Comparison of ENCODE assay signal across 1 cellular context in genomic region chr9:136483589-136484152, GRCh38.
TF ChIP-seq lines count a peak whose summit lies in the region.

No MANE protein-coding gene starts in this region.

TF ChIP-seq in HEK293, 187 proteins besides CTCF, POLR2A, EP300 and RAD21 (continued from another document and continues in another):
- TF ChIP-seq ZNF221 (tag by site-specific recombination; IDR thresholded peaks at IDR 0.05; ENCODE audit: borderline replicate concordance) = no peak
- TF ChIP-seq MZF1 (tag by site-specific recombination; IDR thresholded peaks at IDR 0.05; ENCODE audit: borderline replicate concordance) = no peak
- TF ChIP-seq YY2 (tag by site-specific recombination; IDR thresholded peaks at IDR 0.05) = peak; percentile 68
- no peak for TF ChIP-seq ZNF10 (tag by site-specific recombination; IDR thresholded peaks at IDR 0.05)
- TF ChIP-seq, protein P1, sequence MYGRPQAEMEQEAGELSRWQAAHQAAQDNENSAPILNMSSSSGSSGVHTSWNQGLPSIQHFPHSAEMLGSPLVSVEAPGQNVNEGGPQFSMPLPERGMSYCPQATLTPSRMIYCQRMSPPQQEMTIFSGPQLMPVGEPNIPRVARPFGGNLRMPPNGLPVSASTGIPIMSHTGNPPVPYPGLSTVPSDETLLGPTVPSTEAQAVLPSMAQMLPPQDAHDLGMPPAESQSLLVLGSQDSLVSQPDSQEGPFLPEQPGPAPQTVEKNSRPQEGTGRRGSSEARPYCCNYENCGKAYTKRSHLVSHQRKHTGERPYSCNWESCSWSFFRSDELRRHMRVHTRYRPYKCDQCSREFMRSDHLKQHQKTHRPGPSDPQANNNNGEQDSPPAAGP (tag by site-specific recombination; IDR thresholded peaks at IDR 0.05) = 0 out of 2 replicates have a peak, but pooled peaks have one; percentile 41
- TF ChIP-seq SALL2 (tag by site-specific recombination; IDR thresholded peaks at IDR 0.05; ENCODE audit: borderline replicate concordance) = no peak
- no peak for TF ChIP-seq ZBTB44 (tag by site-specific recombination; IDR thresholded peaks at IDR 0.05)
- no peak for TF ChIP-seq ZNF747 (tag by site-specific recombination; IDR thresholded peaks at IDR 0.05)
- peak; percentile 95 for TF ChIP-seq ZNF335 (tag by site-specific recombination; conservative IDR thresholded peaks at IDR 0.05)
- no peak for TF ChIP-seq ZNF16 (tag by site-specific recombination; IDR thresholded peaks at IDR 0.05; ENCODE audit: low read depth)
- no peak for TF ChIP-seq ZNF791 (tag by site-specific recombination; IDR thresholded peaks at IDR 0.05)
- TF ChIP-seq ZNF175 (tag by site-specific recombination; IDR thresholded peaks at IDR 0.05) = no peak
- peak; percentile 93 for TF ChIP-seq KLF8 (tag by site-specific recombination; IDR thresholded peaks at IDR 0.05)
- no peak for TF ChIP-seq ZNF600 (tag by site-specific recombination; IDR thresholded peaks at IDR 0.05)
- no peak for TF ChIP-seq ZNF423 (tag by site-specific recombination; IDR thresholded peaks at IDR 0.05)
- no peak for TF ChIP-seq ZNF560 (tag by site-specific recombination; IDR thresholded peaks at IDR 0.05; ENCODE audit: borderline replicate concordance)
- TF ChIP-seq ZNF394 (tag by site-specific recombination; IDR thresholded peaks at IDR 0.05; ENCODE audit: borderline replicate concordance) = peak; percentile 68; the same call in 1 of the 2 replicates
- TF ChIP-seq ZBTB7A (tag by site-specific recombination; IDR thresholded peaks at IDR 0.05; ENCODE audit: low read depth) = no peak
- no peak; the same call in 1 of the 2 replicates for TF ChIP-seq ZNF2 (tag by site-specific recombination; IDR thresholded peaks at IDR 0.05)
- no peak for TF ChIP-seq ZNF473 (tag by site-specific recombination; IDR thresholded peaks at IDR 0.05)
- TF ChIP-seq TCF7L2 (IDR thresholded peaks at IDR 0.05; ENCODE audit: borderline replicate concordance, low read depth, low read length) = no peak
- no peak for TF ChIP-seq OSR2 (tag by site-specific recombination; IDR thresholded peaks at IDR 0.05)
- TF ChIP-seq ZNF274 (IDR thresholded peaks at IDR 0.05; ENCODE audit: low read length) = no peak
- TF ChIP-seq ZNF274 (tag by site-specific recombination; IDR thresholded peaks at IDR 0.05; ENCODE audit: borderline replicate concordance) = no peak
- TF ChIP-seq ZNF140 (tag by site-specific recombination; IDR thresholded peaks at IDR 0.05) = no peak
- TF ChIP-seq ZNF76 (tag by site-specific recombination; IDR thresholded peaks at IDR 0.05; ENCODE audit: borderline replicate concordance, low read depth) = no peak
- TF ChIP-seq GLI4 (tag by site-specific recombination; IDR thresholded peaks at IDR 0.05) = no peak; the same call in 1 of the 2 replicates
- TF ChIP-seq ZNF488 (tag by site-specific recombination; IDR thresholded peaks at IDR 0.05) = no peak
- peak; percentile 70; the same call in 1 of the 2 replicates for TF ChIP-seq ZNF324 (tag by site-specific recombination; IDR thresholded peaks at IDR 0.05)
- TF ChIP-seq ZNF830 (tag by site-specific recombination; IDR thresholded peaks at IDR 0.05; ENCODE audit: low read depth) = no peak
- TF ChIP-seq PRDM10 (tag by site-specific recombination; IDR thresholded peaks at IDR 0.05) = no peak
- no peak for TF ChIP-seq ZNF18 (tag by site-specific recombination; IDR thresholded peaks at IDR 0.05)
- no peak for TF ChIP-seq REPIN1 (tag by site-specific recombination; IDR thresholded peaks at IDR 0.05; ENCODE audit: low read depth)
- TF ChIP-seq ZNF623 (tag by site-specific recombination; IDR thresholded peaks at IDR 0.05) = no peak
- no peak for TF ChIP-seq ZNF404 (tag by site-specific recombination; IDR thresholded peaks at IDR 0.05)
- TF ChIP-seq ZSCAN30 (tag by site-specific recombination; IDR thresholded peaks at IDR 0.05) = peak; percentile 44; the same call in 1 of the 2 replicates
- no peak for TF ChIP-seq ZNF416 (tag by site-specific recombination; IDR thresholded peaks at IDR 0.05)
- TF ChIP-seq ZNF37A (tag by site-specific recombination; IDR thresholded peaks at IDR 0.05) = no peak
- TF ChIP-seq ZNF692 (tag by site-specific recombination; IDR thresholded peaks at IDR 0.05) = peak; percentile 42
- TF ChIP-seq ZNF433 (tag by site-specific recombination; IDR thresholded peaks at IDR 0.05; ENCODE audit: low read depth) = no peak
- TF ChIP-seq ZBTB1 (tag by site-specific recombination; IDR thresholded peaks at IDR 0.05) = no peak
- no peak; the same call in 1 of the 2 replicates for TF ChIP-seq ZNF341 (tag by site-specific recombination; IDR thresholded peaks at IDR 0.05; ENCODE audit: low read depth)
- TF ChIP-seq KLF10 (tag by site-specific recombination; IDR thresholded peaks at IDR 0.05) = peak; percentile 69; the same call in 1 of the 2 replicates
- TF ChIP-seq ZNF23 (tag by site-specific recombination; IDR thresholded peaks at IDR 0.05; ENCODE audit: borderline replicate concordance) = no peak
- no peak for TF ChIP-seq ZNF621 (tag by site-specific recombination; IDR thresholded peaks at IDR 0.05)
- no peak for TF ChIP-seq ZNF121 (tag by site-specific recombination; IDR thresholded peaks at IDR 0.05)
- TF ChIP-seq ZNF366 (tag by site-specific recombination; conservative IDR thresholded peaks at IDR 0.05) = no peak
- no peak for TF ChIP-seq SP2 (tag by site-specific recombination; IDR thresholded peaks at IDR 0.05)
- TF ChIP-seq BCL11A (tag by site-specific recombination; IDR thresholded peaks at IDR 0.05; ENCODE audit: low read depth) = no peak
- TF ChIP-seq, protein P2, sequence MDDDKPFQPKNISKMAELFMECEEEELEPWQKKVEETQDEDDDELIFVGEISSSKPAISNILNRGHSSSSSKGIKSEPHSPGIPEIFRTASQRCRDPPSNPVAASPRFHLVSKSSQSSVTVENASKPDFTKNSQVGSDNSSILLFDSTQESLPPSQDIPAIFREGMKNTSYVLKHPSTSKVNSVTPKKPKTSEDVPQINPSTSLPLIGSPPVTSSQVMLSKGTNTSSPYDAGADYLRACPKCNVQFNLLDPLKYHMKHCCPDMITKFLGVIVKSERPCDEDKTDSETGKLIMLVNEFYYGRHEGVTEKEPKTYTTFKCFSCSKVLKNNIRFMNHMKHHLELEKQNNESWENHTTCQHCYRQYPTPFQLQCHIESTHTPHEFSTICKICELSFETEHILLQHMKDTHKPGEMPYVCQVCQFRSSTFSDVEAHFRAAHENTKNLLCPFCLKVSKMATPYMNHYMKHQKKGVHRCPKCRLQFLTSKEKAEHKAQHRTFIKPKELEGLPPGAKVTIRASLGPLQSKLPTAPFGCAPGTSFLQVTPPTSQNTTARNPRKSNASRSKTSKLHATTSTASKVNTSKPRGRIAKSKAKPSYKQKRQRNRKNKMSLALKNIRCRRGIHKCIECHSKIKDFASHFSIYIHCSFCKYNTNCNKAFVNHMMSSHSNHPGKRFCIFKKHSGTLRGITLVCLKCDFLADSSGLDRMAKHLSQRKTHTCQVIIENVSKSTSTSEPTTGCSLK (tag by site-specific recombination; IDR thresholded peaks at IDR 0.05) = no peak
- no peak for TF ChIP-seq ZNF670 (tag by site-specific recombination; IDR thresholded peaks at IDR 0.05; ENCODE audit: low read depth)
- TF ChIP-seq KLF1 (tag by site-specific recombination; IDR thresholded peaks at IDR 0.05) = peak; percentile 95
- no peak for TF ChIP-seq ZNF138 (tag by site-specific recombination; IDR thresholded peaks at IDR 0.05; ENCODE audit: borderline replicate concordance)
- no peak for TF ChIP-seq ZNF658 (tag by site-specific recombination; IDR thresholded peaks at IDR 0.05)
- peak; percentile 36; the same call in 1 of the 2 replicates for TF ChIP-seq ZNF501 (tag by site-specific recombination; IDR thresholded peaks at IDR 0.05)
- TF ChIP-seq ZNF785 (tag by site-specific recombination; IDR thresholded peaks at IDR 0.05) = no peak
- TF ChIP-seq BCL11B (tag by site-specific recombination; IDR thresholded peaks at IDR 0.05; ENCODE audit: low read depth) = no peak
- TF ChIP-seq ZNF585B (tag by site-specific recombination; IDR thresholded peaks at IDR 0.05) = no peak
- TF ChIP-seq, protein P3, sequence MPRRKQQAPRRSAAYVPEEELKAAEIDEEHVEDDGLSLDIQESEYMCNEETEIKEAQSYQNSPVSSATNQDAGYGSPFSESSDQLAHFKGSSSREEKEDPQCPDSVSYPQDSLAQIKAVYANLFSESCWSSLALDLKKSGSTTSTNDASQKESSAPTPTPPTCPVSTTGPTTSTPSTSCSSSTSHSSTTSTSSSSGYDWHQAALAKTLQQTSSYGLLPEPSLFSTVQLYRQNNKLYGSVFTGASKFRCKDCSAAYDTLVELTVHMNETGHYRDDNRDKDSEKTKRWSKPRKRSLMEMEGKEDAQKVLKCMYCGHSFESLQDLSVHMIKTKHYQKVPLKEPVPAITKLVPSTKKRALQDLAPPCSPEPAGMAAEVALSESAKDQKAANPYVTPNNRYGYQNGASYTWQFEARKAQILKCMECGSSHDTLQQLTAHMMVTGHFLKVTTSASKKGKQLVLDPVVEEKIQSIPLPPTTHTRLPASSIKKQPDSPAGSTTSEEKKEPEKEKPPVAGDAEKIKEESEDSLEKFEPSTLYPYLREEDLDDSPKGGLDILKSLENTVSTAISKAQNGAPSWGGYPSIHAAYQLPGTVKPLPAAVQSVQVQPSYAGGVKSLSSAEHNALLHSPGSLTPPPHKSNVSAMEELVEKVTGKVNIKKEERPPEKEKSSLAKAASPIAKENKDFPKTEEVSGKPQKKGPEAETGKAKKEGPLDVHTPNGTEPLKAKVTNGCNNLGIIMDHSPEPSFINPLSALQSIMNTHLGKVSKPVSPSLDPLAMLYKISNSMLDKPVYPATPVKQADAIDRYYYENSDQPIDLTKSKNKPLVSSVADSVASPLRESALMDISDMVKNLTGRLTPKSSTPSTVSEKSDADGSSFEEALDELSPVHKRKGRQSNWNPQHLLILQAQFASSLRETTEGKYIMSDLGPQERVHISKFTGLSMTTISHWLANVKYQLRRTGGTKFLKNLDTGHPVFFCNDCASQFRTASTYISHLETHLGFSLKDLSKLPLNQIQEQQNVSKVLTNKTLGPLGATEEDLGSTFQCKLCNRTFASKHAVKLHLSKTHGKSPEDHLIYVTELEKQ (tag by site-specific recombination; IDR thresholded peaks at IDR 0.05; ENCODE audit: borderline replicate concordance) = no peak
